Comparison of ENCODE assay signal across 8 cellular contexts in the genomic region with DNA sequence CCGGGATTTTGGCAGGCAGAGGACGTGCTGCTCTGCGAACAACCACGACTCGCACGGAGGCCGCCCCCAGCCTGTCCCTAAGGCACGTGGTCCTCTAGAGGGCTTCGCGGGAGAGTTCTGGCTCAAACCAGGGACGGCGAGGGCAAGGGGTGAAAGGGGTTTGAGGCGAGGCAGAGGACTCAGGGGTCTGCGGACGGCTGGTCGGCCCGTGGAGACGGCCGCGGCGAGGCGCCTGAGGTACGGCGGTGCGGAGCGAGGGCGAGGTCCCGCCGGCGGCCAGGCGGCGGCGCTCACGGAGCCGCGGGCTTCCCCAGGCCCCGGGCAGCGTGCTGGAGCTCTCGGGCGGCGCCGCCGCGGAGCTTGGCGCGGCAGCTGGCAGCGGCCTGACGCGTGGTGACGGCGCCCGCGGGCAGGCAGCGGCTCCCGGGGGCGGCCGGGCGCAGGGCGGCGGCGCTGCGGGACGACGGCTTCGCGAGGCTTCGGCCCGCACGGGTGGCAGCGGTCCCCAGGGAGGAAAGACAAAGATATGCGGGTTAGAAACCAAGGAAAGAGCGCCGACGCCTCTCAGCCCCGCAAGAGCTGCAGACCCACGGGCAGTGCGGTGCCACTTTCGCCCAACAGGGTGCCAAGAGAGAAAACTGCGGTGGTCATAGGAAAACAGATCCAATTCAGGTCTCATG. TPM values are rescaled to one million over a fixed set of nuclear protein-coding genes. Genes with fewer than 3 reads are reported as not detected.
A peak's percentile ranks its signal among the peaks of the same experiment; 100 is the strongest.
DNase-seq lines count a peak whose midpoint lies in the region; ATAC-seq, FAIRE-seq and TF ChIP-seq lines count a peak whose summit lies in the region.

No MANE protein-coding gene starts in this region.

- H3K4me1 ChIP-seq in CD8-positive, alpha-beta memory T cell (ENCODE audit: insufficient read depth, low read length): no peaks in the 10 kb centered on the region
- H3K4me1 ChIP-seq in pancreas (peaks cover 0 to 5% (median 0%) of the 10 kb centered on the region in 3 donors), tibial artery (peaks cover 0 to 9% (median 4%) of the 10 kb centered on the region in 4 donors)

- H3K9me3 Mint-ChIP-seq in CD8-positive, alpha-beta memory T cell: no peaks in the 10 kb centered on the region

- H3K9me3 ChIP-seq in CD8-positive, alpha-beta memory T cell (ENCODE audit: low read length): no peaks in the 10 kb centered on the region
- H3K9me3 ChIP-seq in pancreas: no peaks in the 10 kb centered on the region
- H3K9me3 ChIP-seq in tibial artery: peaks cover 0 to 4% (median 0%) of the 10 kb centered on the region in 3 donors

- no peaks in the 10 kb centered on the region for H3K27me3 ChIP-seq in CD8-positive, alpha-beta memory T cell (ENCODE audit: insufficient read depth, low read length, poor library complexity, severe bottlenecking)
- H3K27me3 ChIP-seq in pancreas (no peaks in the 10 kb centered on the region), tibial artery (no peaks in the 10 kb centered on the region)

- H3K4me3 ChIP-seq in CD8-positive, alpha-beta memory T cell (ENCODE audit: low read length): no peak overlapping the region
- H3K4me3 ChIP-seq in pancreas (peak overlapping the region in 2 of 4 donors; percentile 31 to 36), tibial artery (peak overlapping the region; percentile 31 to 32)

- TF ChIP-seq CTCF in GM20000 (IDR thresholded peaks at IDR 0.05; ENCODE audit: extremely low read depth, missing control alignments) (peak; percentile 81), pancreas (IDR thresholded peaks at IDR 0.05) (peak in 3 of 4 donors; percentile 37 to 54 (median 53)), tibial artery (IDR thresholded peaks at IDR 0.05) (peak; percentile 26 to 51)

- peak; percentile 97 to 100 (median 99) for ATAC-seq in pancreas

- intact Hi-C loops in pancreas (cut with DNase I) (no loop called here), tibial artery (cut with DNase I; ENCODE audit: low total_unique reads) (no loop called here)

- peak; percentile 59 to 74 (median 66) for DNase-seq in CD8-positive, alpha-beta memory T cell
- peak; percentile 91 for DNase-seq in GM20000 (ENCODE audit: low spot score)
- DNase-seq in HT-29 (ENCODE audit: low spot score): peak; percentile 78
- DNase-seq in RCC 7860 (ENCODE audit: low spot score): peak; percentile 31
- DNase-seq in activated gamma-delta T cell treated with anti-CD3 and anti-CD28 coated beads, Interleukin-2, amount 50 U/mL, for 16 hours (ENCODE audit: low read depth): peak; percentile 57
- DNase-seq in frontal cortex (ENCODE audit: low spot score in 2 of 2): peak; percentile 72 to 76
- DNase-seq in pancreas: peak; percentile 59 to 93 (median 80)
- DNase-seq in tibial artery: peak; percentile 22 to 72

- CTCF ChIA-PET in CD8-positive, alpha-beta memory T cell (lab: Charles Lee): interaction anchor here (0.7 to 3.2 kb wide), 33 partner anchors 8 to 249 kb away, joined by 3 to 44 read pairs (median 4); a partner anchor contains a TSS

- H3K27ac ChIP-seq in CD8-positive, alpha-beta memory T cell (ENCODE audit: low read depth, low read length): no peak overlapping the region
- H3K27ac ChIP-seq in pancreas: no peak overlapping the region
- H3K27ac ChIP-seq in tibial artery: no peak overlapping the region

- H3K36me3 ChIP-seq in CD8-positive, alpha-beta memory T cell (ENCODE audit: insufficient read depth, low read length): no peaks in the 10 kb centered on the region
- H3K36me3 ChIP-seq in pancreas (no peaks in the 10 kb centered on the region), tibial artery (no peaks in the 10 kb centered on the region)

- H3K4me3 Mint-ChIP-seq in CD8-positive, alpha-beta memory T cell: peak overlapping the region; percentile 29 to 85 (median 64)

- peaks cover 0 to 2% (median 2%) of the 10 kb centered on the region in 3 donors for H3K36me3 Mint-ChIP-seq in CD8-positive, alpha-beta memory T cell

- FAIRE-seq in RCC 7860 (lab: Jason Lieb, UNC) (no peak), frontal cortex (lab: Jason Lieb, UNC) (no peak), pancreas (lab: Jason Lieb, UNC) (no peak)

- peaks cover 12 to 26% (median 24%) of the 10 kb centered on the region in 3 donors for H3K4me1 Mint-ChIP-seq in CD8-positive, alpha-beta memory T cell

- POLR2A ChIA-PET in CD8-positive, alpha-beta memory T cell (lab: Charles Lee): interaction anchor here (1.4 to 3.4 kb wide), 2 partner anchors 44 to 100 kb away, joined by 5 to 22 read pairs; a partner anchor contains a TSS

- H3K27ac Mint-ChIP-seq in CD8-positive, alpha-beta memory T cell: peak overlapping the region in 4 of 8 donors; percentile 8 to 72 (median 30)

- 3 to 7% methylated on average over 60 to 79 of the region's 79 CpGs for WGBS in pancreas, 2 donors

- H3K27me3 Mint-ChIP-seq in CD8-positive, alpha-beta memory T cell: peaks cover 0 to 3% of the 10 kb centered on the region in 2 donors

RNA-seq across cellular contexts. Expression of a gene that starts 44.8 kb away (rescaled TPM):
- 10 to 100 TPM; 43.8 TPM for total RNA-seq in CD8-positive, alpha-beta memory T cell
- 51.5 TPM for polyA plus RNA-seq in CD8-positive, alpha-beta memory T cell
- 15.9 and 19.1 TPM in 2 replicates for total RNA-seq in HT-29 (2014; rRNA removed; shearing (Covaris generic))
- total RNA-seq in frontal cortex: 61.6 TPM
- total RNA-seq in pancreas: 10 to 100 TPM; 12.4 to 19.7 (median 14.1) TPM
- polyA plus RNA-seq in pancreas: 1 to 10 TPM; 6.0 to 8.3 TPM

Comparison
In these comparisons a context has a peak if more than half of its experiments do, and no peak if none do; other contexts are left out.
1. DNase-seq: peak in every context shown above with its lines; median percentile 91 in GM20000; 80 in pancreas; 78 in HT-29; 74 in frontal cortex; 66 in CD8-positive, alpha-beta memory T cell; 57 in activated gamma-delta T cell treated with anti-CD3 and anti-CD28 coated beads, Interleukin-2, amount 50 U/mL, for 16 hours; 47 in tibial artery; 31 in RCC 7860.